In the genomic region with DNA sequence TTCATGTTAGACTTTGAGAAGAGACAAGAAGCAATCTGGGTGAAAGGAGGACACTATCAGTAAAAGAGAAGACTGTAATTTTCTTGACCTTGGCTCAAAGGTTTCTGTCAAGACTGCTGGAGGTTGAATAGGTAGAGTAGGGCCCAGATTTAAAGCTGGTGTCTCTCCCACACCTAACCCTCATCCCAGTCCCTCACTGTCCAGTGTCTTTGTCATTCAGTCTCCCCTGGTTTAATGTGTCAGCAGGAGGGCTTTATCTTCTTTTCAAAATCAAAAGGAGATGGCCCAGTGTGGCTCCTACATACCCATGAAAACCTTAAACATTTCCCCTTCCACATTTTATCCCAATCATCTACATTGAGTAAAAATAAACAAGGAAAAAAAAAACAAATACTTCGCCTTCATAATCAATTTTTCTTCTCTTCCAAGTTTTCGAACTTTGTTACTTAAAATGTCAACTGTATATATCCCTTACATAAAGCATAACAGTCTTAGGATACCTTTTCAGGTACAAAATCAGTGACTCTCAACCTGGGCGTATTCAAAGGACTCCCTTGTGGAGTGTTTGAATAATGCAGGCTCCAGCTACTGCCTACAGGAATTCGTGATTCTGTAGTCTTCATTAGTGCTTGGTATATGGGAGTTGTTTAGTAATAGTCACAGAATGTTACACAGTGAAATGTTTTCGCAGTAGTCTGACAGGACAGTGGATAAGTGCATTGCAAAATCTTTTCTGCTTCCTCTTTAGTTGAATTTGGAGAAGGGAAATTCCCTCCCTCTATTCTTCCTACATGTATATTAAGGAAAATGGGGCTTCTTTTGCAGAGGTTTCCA, we compare ENCODE assay signal across 19 cellular contexts.
DNase-seq lines count a peak whose midpoint lies in the region; ATAC-seq and TF ChIP-seq lines count a peak whose summit lies in the region.
"Had no signal": no experiment of that assay in that cellular context is flagged by ENCODE, and none has a peak within 500 bp of the region (broad histone marks: within the 10 kb centered on the region; RNA-seq: fewer than 3 reads in every experiment).

No MANE protein-coding gene starts in this region.

- no peak overlapping the region for H2AK5ac ChIP-seq in trophoblast cell (ENCODE audit: low read length)

- H3K4me2 ChIP-seq in trophoblast cell (ENCODE audit: low read length), result no peak overlapping the region

- H2BK5ac ChIP-seq in trophoblast cell (ENCODE audit: low read depth, low read length, poor library complexity), result no peak overlapping the region

- no peak overlapping the region for H2BK12ac ChIP-seq in trophoblast cell (ENCODE audit: low read length)

- no peak overlapping the region for H3K14ac ChIP-seq in trophoblast cell (ENCODE audit: low read length)

- H3K4me1 Mint-ChIP-seq in T-cell, result no peaks in the 10 kb centered on the region

- no peak overlapping the region for H3K4ac ChIP-seq in trophoblast cell (ENCODE audit: low read depth, low read length)

- H3K36me3 ChIP-seq in NT2/D1 (ENCODE audit: insufficient read depth, insufficient read length, low read length), result no peaks in the 10 kb centered on the region
- no peaks in the 10 kb centered on the region for H3K36me3 ChIP-seq in trophoblast cell (ENCODE audit: control insufficient read depth in 1 of 2, insufficient read depth in 2 of 2, low read length in 2 of 2)
- H3K36me3 ChIP-seq: heart right ventricle had no signal

- H4K8ac ChIP-seq in trophoblast cell (ENCODE audit: low read depth, low read length), result no peak overlapping the region

- H3K27ac Mint-ChIP-seq in T-cell, result no peak overlapping the region
- H3K27ac Mint-ChIP-seq: T-helper 17 cell had no signal

- H3K9ac ChIP-seq in NT2/D1 (ENCODE audit: insufficient read length, low read depth) (no peak overlapping the region), trophoblast cell (ENCODE audit: low read length) (no peak overlapping the region)

- H3K9me3 ChIP-seq in NT2/D1 (ENCODE audit: insufficient read depth, low read length) (no peaks in the 10 kb centered on the region), trophoblast cell (ENCODE audit: insufficient read depth, low read depth, low read length) (no peaks in the 10 kb centered on the region)
- H3K9me3 ChIP-seq: heart right ventricle had no signal

- H3K9me3 Mint-ChIP-seq in T-cell, result peaks cover 0 to 3% (median 2%) of the 10 kb centered on the region in 3 donors

- DNase-seq in HCEC 1CT, result peak; percentile 12
- peak; percentile 75 for DNase-seq in NT2/D1 (ENCODE audit: low read depth, low spot score)
- no peak for DNase-seq in foreskin keratinocyte
- peak; percentile 48 to 83 for DNase-seq in trophoblast cell
- DNase-seq in erythroblast (lab: John Stamatoyannopoulos, UW), result no peak
- no peak for DNase-seq in ACHN
- DNase-seq in T-cell, result no peak
- DNase-seq: activated CD4-positive, CD25-positive, alpha-beta regulatory T cell; activated effector memory CD4-positive, alpha-beta T cell treated with Interleukin-2 at 50 U/mL for 16 hours; amniotic stem cell; DMS153; heart right ventricle; NCI-H2081 treated with DMSO at 0.1 percent for 48 hours; NCI-H82; T-helper 17 cell had no signal

- H3K27me3 ChIP-seq in NT2/D1 (ENCODE audit: insufficient read depth, insufficient read length) (no peaks in the 10 kb centered on the region), foreskin keratinocyte (peaks cover 7% of the 10 kb centered on the region), trophoblast cell (ENCODE audit: insufficient read depth, low read length) (no peaks in the 10 kb centered on the region)
- H3K27me3 ChIP-seq: heart right ventricle had no signal

- 100% methylated on average over 2 of the region's 5 CpGs for WGBS in trophoblast cell (ENCODE audit: extremely low coverage, insufficient coverage, insufficient read length)

- H3K4me1 ChIP-seq in NT2/D1 (ENCODE audit: insufficient read depth, insufficient read length) (no peaks in the 10 kb centered on the region), foreskin keratinocyte (no peaks in the 10 kb centered on the region), trophoblast cell (ENCODE audit: control insufficient read depth in 1 of 2, insufficient read depth in 2 of 2, low read length in 2 of 2) (peaks cover 0 to 12% of the 10 kb centered on the region in 2 experiments)

- H3K23ac ChIP-seq in trophoblast cell (ENCODE audit: low read length), result no peak overlapping the region

- H4K12ac ChIP-seq in trophoblast cell (ENCODE audit: low read depth, low read length), result no peak overlapping the region

- H2AFZ ChIP-seq in trophoblast cell (ENCODE audit: insufficient read depth, low read length, poor library complexity), result no peak overlapping the region

- POLR2A ChIA-PET in T-cell (lab: Charles Lee), result no interaction called here

- H3K27me3 Mint-ChIP-seq in T-cell, result no peaks in the 10 kb centered on the region

- CTCF ChIA-PET in T-cell (lab: Charles Lee), result no interaction called here

- no peak for TF ChIP-seq POLR2A in erythroblast (IDR thresholded peaks at IDR 0.05; ENCODE audit: low read length)

- H3K79me2 ChIP-seq in trophoblast cell (ENCODE audit: control insufficient read depth, insufficient read depth, low read length, poor library complexity), result no peaks in the 10 kb centered on the region

- no peak overlapping the region for H3K27ac ChIP-seq in foreskin keratinocyte
- no peak overlapping the region for H3K27ac ChIP-seq in trophoblast cell (ENCODE audit: low read depth, low read length)
- H3K27ac ChIP-seq: coronary artery, epithelial cell of prostate, heart right ventricle, RWPE1 had no signal

- no peak for TF ChIP-seq CTCF in foreskin keratinocyte (conservative IDR thresholded peaks at IDR 0.05)

- no peak overlapping the region for H4K91ac ChIP-seq in trophoblast cell (ENCODE audit: low read depth, low read length)

- ATAC-seq in foreskin keratinocyte (peak; percentile 41), T-cell (replicated peaks in 1 of 4) (no peak)
- ATAC-seq: heart right ventricle, left lobe of liver, T-helper 17 cell had no signal

- in situ Hi-C loops in ACHN (cut with HindIII; ENCODE audit: low pct_ligation_motif_present, low pct_unique_long_range_greater_than_20kb, low sequenced_read_pairs), result no loop called here

- no peak overlapping the region for H2BK120ac ChIP-seq in trophoblast cell (ENCODE audit: insufficient read depth, low read length, poor library complexity)

- no peak overlapping the region for H3K18ac ChIP-seq in trophoblast cell (ENCODE audit: low read length)

- H3K36me3 Mint-ChIP-seq in T-cell, result no peaks in the 10 kb centered on the region

- H3K79me1 ChIP-seq in trophoblast cell (ENCODE audit: low read length), result peaks cover 3% of the 10 kb centered on the region

- H3K4me3 Mint-ChIP-seq in T-cell, result no peak overlapping the region
- H3K4me3 Mint-ChIP-seq: T-helper 17 cell had no signal

- H3K4me3 ChIP-seq in NT2/D1 (ENCODE audit: insufficient read length, low read depth), result no peak overlapping the region
- H3K4me3 ChIP-seq in trophoblast cell (ENCODE audit: low read depth, low read length), result no peak overlapping the region
- H3K4me3 ChIP-seq: coronary artery, heart right ventricle had no signal

Comparison
In these comparisons a context has a peak if more than half of its experiments do, and no peak if none do; other contexts are left out.
1. DNase-seq: peak in HCEC 1CT (single experiment), NT2/D1 (single experiment) and trophoblast cell (2 of 2); none in foreskin keratinocyte (0 of 2), erythroblast (0 of 2), ACHN (single experiment) and T-cell (0 of 34).